ENCODE assay signal across 26 cellular contexts in genomic region chr5:58898006-58898405, GRCh38.
"Had no signal": no experiment of that assay in that cellular context is flagged by ENCODE, and none has a peak within 500 bp of the region (broad histone marks: within the 10 kb centered on the region; RNA-seq: fewer than 3 reads in every experiment).

No MANE protein-coding gene starts in this region.

- H3K36me3 ChIP-seq: left lung, lower lobe of right lung, pancreas, prostate gland, spleen, suprapubic skin, thoracic aorta, tibial nerve, upper lobe of left lung, vagina had no signal

- H3K9me3 ChIP-seq: left lung, lower lobe of right lung, pancreas, prostate gland, spleen, suprapubic skin, thoracic aorta, tibial nerve, upper lobe of left lung, vagina had no signal

- H3K27me3 ChIP-seq: left lung, pancreas, spleen, suprapubic skin, tibial nerve, upper lobe of left lung, vagina had no signal

- FAIRE-seq: kidney, pancreas, small intestine had no signal

- DNase-seq: head of caudate nucleus; hippocampal formation; kidney; left colon; left lung; lower lobe of right lung; mammary epithelial cell; mesenchymal stem cell; naive thymus-derived CD4-positive, alpha-beta T cell; nucleus accumbens; pancreas; posterior cingulate gyrus; retina; right cardiac atrium; small intestine; spleen; stimulated activated CD4-positive, alpha-beta T cell treated with anti-CD3 and anti-CD28 coated beads, Interleukin-4, amount 100 ng/mL, for 24 hours; stimulated activated naive B cell treated with anti-CD40 and anti-IgM and Interleukin-4, amounts not matched to agents 10 μg/mL and 1 μg/mL and 100 μg/mL, for 72 hours; upper lobe of left lung had no signal

- H3K4me1 ChIP-seq: left lung, lower lobe of right lung, pancreas, prostate gland, suprapubic skin, tibial nerve, upper lobe of left lung, vagina had no signal

- H3K4me3 ChIP-seq: left lung, lower lobe of right lung, pancreas, prostate gland, spleen, suprapubic skin, thoracic aorta, tibial nerve, upper lobe of left lung, vagina had no signal

- ATAC-seq: left colon; left lung; lower lobe of right lung; naive thymus-derived CD4-positive, alpha-beta T cell; natural killer cell treated with Interleukin-12 subunit alpha and Interleukin-12 subunit beta and Interleukin-15 and Interleukin-18, amount 100 ng/mL, for 72 hours; pancreas; sciatic nerve; stimulated activated naive B cell treated with anti-CD40 and anti-IgM and Interleukin-4, amounts not matched to agents 10 μg/mL and 1 μg/mL and 100 μg/mL, for 72 hours had no signal

- H3K27ac ChIP-seq: left lung, lower lobe of right lung, pancreas, prostate gland, spleen, suprapubic skin, thoracic aorta, tibial nerve, upper lobe of left lung, vagina had no signal
